ENCODE assay signal across 28 cellular contexts in the genomic region with DNA sequence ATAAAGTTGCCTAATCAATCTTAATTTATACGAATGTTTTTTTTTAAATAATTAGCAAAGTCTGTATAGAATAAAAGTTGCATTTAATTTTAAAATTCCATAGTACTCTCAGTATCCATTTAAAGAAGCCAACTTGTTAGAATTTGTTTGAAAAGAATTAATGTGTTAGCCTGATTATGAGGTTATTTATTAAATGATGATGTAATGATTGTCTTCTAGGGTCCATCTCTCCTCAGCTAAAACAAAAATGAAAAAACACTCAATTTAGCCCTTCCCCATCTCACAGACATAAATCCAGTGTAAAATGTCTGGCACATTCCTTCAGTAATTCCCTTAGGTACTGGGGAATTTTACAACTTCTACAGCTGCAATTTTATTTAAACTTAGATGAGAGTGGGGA.
DNase-seq lines count a peak whose midpoint lies in the region; ATAC-seq, FAIRE-seq and TF ChIP-seq lines count a peak whose summit lies in the region.
"Had no signal": no experiment of that assay in that cellular context is flagged by ENCODE, and none has a peak within 500 bp of the region (broad histone marks: within the 10 kb centered on the region; RNA-seq: fewer than 3 reads in every experiment).

No MANE protein-coding gene starts in this region.

- no peak overlapping the region for H3K4me3 Mint-ChIP-seq in T-cell
- H3K4me3 Mint-ChIP-seq: CD4-positive, alpha-beta T cell had no signal

- H3K27ac ChIP-seq in K562 (ENCODE audit: extremely low read depth, low read depth, low read length) = no peak overlapping the region
- H3K27ac ChIP-seq: BLaER1 treated with 17β-estradiol and CSF1 and Interleukin-3, amounts not matched to agents 10 nM and 100 nM; PC-9; SJCRH30 had no signal

- H3K36me3 ChIP-seq in K562 (ENCODE audit: control insufficient read depth, insufficient read depth, low read length) = peaks cover 21% of the 10 kb centered on the region; the same call in 1 of the 3 replicates

- TF ChIP-seq POLR2A in K562 (conservative IDR thresholded peaks at IDR 0.05) = no peak

- CTCF ChIA-PET in K562 (lab: Yijun Ruan, JAX; ENCODE audit: low intra/inter-chr PET ratio) = no interaction called here
- CTCF ChIA-PET in T-cell (lab: Charles Lee) = no interaction called here

- no peak for TF ChIP-seq RAD21 in K562 (CRISPR knock-in tag; conservative IDR thresholded peaks at IDR 0.05 in 1 of 2, IDR thresholded peaks at IDR 0.05 in 1 of 2)

- DNase-seq in GM18507 (ENCODE audit: extremely low spot score, insufficient read length, low read depth) = no peak
- no peak for DNase-seq in K562 (ENCODE audit: extremely low read depth in 1 of 4, low spot score in 3 of 4)
- peak; percentile 15 for DNase-seq in left kidney (ENCODE audit: low read depth, low spot score)
- peak; percentile 1 for DNase-seq in skeletal muscle cell (ENCODE audit: low read depth)
- no peak for DNase-seq in activated CD4-positive, alpha-beta T cell treated with anti-CD3 and anti-CD28 coated beads, Interleukin-2, amount 50 U/mL, for 4 hours
- DNase-seq in NAMALWA (ENCODE audit: low spot score) = no peak
- DNase-seq in T-cell = no peak
- DNase-seq: AML-193; CD4-positive, alpha-beta T cell; DMS53; EL; GDM1; HCEC 1CT; KBM-7; MG63; NCI-H1694; NCI-H2029 treated with DMSO at 0.1 percent for 48 hours; NCI-H446 treated with DMSO at 0.1 percent for 48 hours; NCI-H526; PC-9; SJCRH30 had no signal

- POLR2A ChIA-PET in K562 (lab: Yijun Ruan, JAX) (no interaction called here), T-cell (lab: Charles Lee) (no interaction called here)

- no peak overlapping the region for H3K9ac ChIP-seq in K562 (ENCODE audit: insufficient read depth in 1 of 2, low read depth in 2 of 2, low read length in 2 of 2)
- H3K9ac ChIP-seq: BLaER1 treated with 17β-estradiol and CSF1 and Interleukin-3, amounts not matched to agents 10 nM and 100 nM had no signal

- H3K27me3 ChIP-seq in K562 (ENCODE audit: control insufficient read depth in 2 of 2, insufficient read depth in 2 of 2, low read length in 2 of 2) = no peaks in the 10 kb centered on the region
- H3K27me3 ChIP-seq: BLaER1 treated with 17β-estradiol and CSF1 and Interleukin-3, amounts not matched to agents 10 nM and 100 nM; MG63; SJCRH30 had no signal

- peak; percentile 48 for FAIRE-seq in GM18507 (lab: Jason Lieb, UNC)
- FAIRE-seq in K562 (lab: Jason Lieb, UNC) = no peak
- FAIRE-seq: D721Med, GM12892, GM19239, H1 had no signal

- H3K9me1 ChIP-seq in K562 (ENCODE audit: control insufficient read depth, insufficient read depth, low read length) = no peaks in the 10 kb centered on the region

- TF ChIP-seq EP300 in K562 (IDR thresholded peaks at IDR 0.05; ENCODE audit: low read length) = no peak

- BruUV-seq in K562 (replicated peaks; lab: Mats Ljungman, UMichigan) = no TSS peak

- no peak overlapping the region for H3K4me2 ChIP-seq in K562 (ENCODE audit: insufficient read depth, low read length)
- H3K4me2 ChIP-seq: BLaER1 treated with 17β-estradiol and CSF1 and Interleukin-3, amounts not matched to agents 10 nM and 100 nM; PC-9 had no signal

- no peak for ATAC-seq in K562
- no peak for ATAC-seq in T-cell (replicated peaks in 1 of 4)
- ATAC-seq: Right ventricle myocardium inferior, SK-N-SH treated with all-trans-retinoic acid at 6 μM for 48 hours had no signal

- TF ChIP-seq CTCF in K562 (IDR thresholded peaks at IDR 0.05 in 2 of 3, conservative IDR thresholded peaks at IDR 0.05 in 1 of 3; ENCODE audit: insufficient read depth in 2 of 3, low read depth in 1 of 3, low read length in 3 of 3) = no peak

- H3K9me3 ChIP-seq in K562 (replicated peaks; ENCODE audit: control insufficient read depth, insufficient read depth, low read depth, low read length) = no peaks in the 10 kb centered on the region
- H3K9me3 ChIP-seq: BLaER1 treated with 17β-estradiol and CSF1 and Interleukin-3, amounts not matched to agents 10 nM and 100 nM; MG63; SJCRH30 had no signal

- H3K4me3 ChIP-seq in K562 (no peak overlapping the region), skeletal muscle cell (ENCODE audit: low read depth, low read length) (no peak overlapping the region)
- H3K4me3 ChIP-seq: BLaER1 treated with 17β-estradiol and CSF1 and Interleukin-3, amounts not matched to agents 10 nM and 100 nM; MG63; PC-9; SJCRH30 had no signal

- intact Hi-C loops in K562 (cut with micrococcal nuclease) = no loop called here

- peaks cover 5 to 13% (median 6%) of the 10 kb centered on the region in 3 donors for H3K4me1 Mint-ChIP-seq in T-cell

- H3K27ac Mint-ChIP-seq in T-cell = no peak overlapping the region
- H3K27ac Mint-ChIP-seq: CD4-positive, alpha-beta T cell had no signal

- no peaks in the 10 kb centered on the region for H3K27me3 Mint-ChIP-seq in T-cell
- H3K27me3 Mint-ChIP-seq: CD4-positive, alpha-beta T cell had no signal

- H3K79me2 ChIP-seq in K562 (ENCODE audit: control insufficient read depth, insufficient read depth, low read length) = no peaks in the 10 kb centered on the region

- 81% methylated on average over 1 of the region's 1 CpG for WGBS in K562 (ENCODE audit: insufficient coverage, low coverage, missing lambda C conversion rate)

- peaks cover 43% of the 10 kb centered on the region for H3K36me3 Mint-ChIP-seq in T-cell

- no peaks in the 10 kb centered on the region for H4K20me1 ChIP-seq in K562 (replicated peaks; ENCODE audit: control insufficient read depth, insufficient read depth, low read length)
- H4K20me1 ChIP-seq: BLaER1 treated with 17β-estradiol and CSF1 and Interleukin-3, amounts not matched to agents 10 nM and 100 nM had no signal

- H3K4me1 ChIP-seq in K562 (replicated peaks in 1 of 2; ENCODE audit: control insufficient read depth in 2 of 2, insufficient read depth in 2 of 2, low read length in 2 of 2) = no peaks in the 10 kb centered on the region
- H3K4me1 ChIP-seq: SJCRH30 had no signal

- in situ Hi-C loops in K562 (cut with MboI) = no loop called here

- H2AFZ ChIP-seq in K562 (ENCODE audit: low read depth, low read length) = no peak overlapping the region
- H2AFZ ChIP-seq: PC-9 had no signal

- no peaks in the 10 kb centered on the region for H3K9me3 Mint-ChIP-seq in T-cell
- H3K9me3 Mint-ChIP-seq: CD4-positive, alpha-beta T cell had no signal

TF ChIP-seq in K562, 482 proteins besides CTCF, POLR2A, EP300 and RAD21:
- TF ChIP-seq POLR2B (IDR thresholded peaks at IDR 0.05; ENCODE audit: low read depth, partially characterized antibody) = no peak
- peak; percentile 28; the same call in 1 of the 2 replicates for TF ChIP-seq ATF3 (IDR thresholded peaks at IDR 0.05)
- TF ChIP-seq ATF3 (CRISPR knock-in tag; conservative IDR thresholded peaks at IDR 0.05) = no peak

Comparison
In these comparisons a context has a peak if more than half of its experiments do, and no peak if none do; other contexts are left out.
1. DNase-seq: peak in left kidney (single experiment) and skeletal muscle cell (single experiment); none in GM18507 (single experiment), K562 (0 of 4), activated CD4-positive, alpha-beta T cell treated with anti-CD3 and anti-CD28 coated beads, Interleukin-2, amount 50 U/mL, for 4 hours (0 of 2), NAMALWA (single experiment) and T-cell (0 of 34).